In genomic region chr5:55027589-55027988, GRCh38 we compare ENCODE assay signal across 23 cellular contexts. TPM values are rescaled to one million over a fixed set of nuclear protein-coding genes. Genes with fewer than 3 reads are reported as not detected.
A peak's percentile ranks its signal among the peaks of the same experiment; 100 is the strongest.
DNase-seq lines count a peak whose midpoint lies in the region; ATAC-seq and TF ChIP-seq lines count a peak whose summit lies in the region.
"Had no signal": no experiment of that assay in that cellular context is flagged by ENCODE, and none has a peak within 500 bp of the region (broad histone marks: within the 10 kb centered on the region; RNA-seq: fewer than 3 reads in every experiment).

No MANE protein-coding gene starts in this region.

- intact Hi-C loops in mammary epithelial cell (cut with micrococcal nuclease) = no loop called here
- intact Hi-C loops in posterior cingulate gyrus (cut with DNase I) = no loop called here

- peaks cover 82% of the 10 kb centered on the region for H3K4me1 Mint-ChIP-seq in activated CD4-positive, alpha-beta T cell treated with anti-CD3 and anti-CD28 coated beads, Interleukin-2, amount 10 ng/mL, durations not matched to agents 7 days and 5 days
- peaks cover 65 to 91% of the 10 kb centered on the region in 2 donors for H3K4me1 Mint-ChIP-seq in immature natural killer cell

- in situ Hi-C loops in mammary epithelial cell (cut with MboI; ENCODE audit: low sequenced_read_pairs in 2 of 2) = no loop called here

- no peak overlapping the region for H3K9ac ChIP-seq in mammary epithelial cell (ENCODE audit: insufficient read depth, low read length)

- H3K4me2 ChIP-seq in mammary epithelial cell (ENCODE audit: insufficient read depth, low read depth, low read length) = no peak overlapping the region
- H3K4me2 ChIP-seq: smooth muscle cell had no signal

- H3K4me3 Mint-ChIP-seq in activated CD4-positive, alpha-beta T cell treated with anti-CD3 and anti-CD28 coated beads, Interleukin-2, amount 10 ng/mL, durations not matched to agents 7 days and 5 days = peak overlapping the region; percentile 43
- peak overlapping the region; percentile 14 to 77 (median 51) for H3K4me3 Mint-ChIP-seq in immature natural killer cell

- H2AFZ ChIP-seq in mammary epithelial cell (ENCODE audit: low read depth, low read length) = no peak overlapping the region

- POLR2A ChIA-PET in activated CD4-positive, alpha-beta T cell treated with anti-CD3 and anti-CD28 coated beads, Interleukin-2, amount 10 ng/mL, durations not matched to agents 7 days and 5 days (lab: Charles Lee) = interaction anchor here (0.5 kb wide), 1 partner anchor 33 kb away, joined by 3 read pairs; no protein-coding TSS in a partner anchor

- no peak for TF ChIP-seq CTCF in mammary epithelial cell (conservative IDR thresholded peaks at IDR 0.05 in 1 of 2, IDR thresholded peaks at IDR 0.05 in 1 of 2; ENCODE audit: extremely low read depth in 1 of 2, insufficient read depth in 1 of 2, low read depth in 1 of 2, low read length in 2 of 2)

- 87% methylated on average over 3 of the region's 3 CpGs for WGBS in mammary epithelial cell (ENCODE audit: low coverage, missing lambda C conversion rate)

- H3K27me3 Mint-ChIP-seq in activated CD4-positive, alpha-beta T cell treated with anti-CD3 and anti-CD28 coated beads, Interleukin-2, amount 10 ng/mL, durations not matched to agents 7 days and 5 days = no peaks in the 10 kb centered on the region
- H3K27me3 Mint-ChIP-seq in immature natural killer cell (ENCODE audit: low read depth in 3 of 3) = peaks cover 0 to 2% (median 0%) of the 10 kb centered on the region in 3 donors

- dilution Hi-C loops in mammary epithelial cell (cut with HindIII; ENCODE audit: low sequenced_read_pairs) = no loop called here

- no peak overlapping the region for H3K27ac ChIP-seq in mammary epithelial cell (ENCODE audit: insufficient read depth, low read depth, low read length)
- H3K27ac ChIP-seq: prostate gland had no signal

- H3K79me2 ChIP-seq in mammary epithelial cell (ENCODE audit: insufficient read depth, low read length) = no peaks in the 10 kb centered on the region

- H3K4me3 ChIP-seq in Jurkat, Clone E6-1 (ENCODE audit: low read length) = no peak overlapping the region
- H3K4me3 ChIP-seq in mammary epithelial cell (replicated peaks in 1 of 3; ENCODE audit: insufficient read depth in 1 of 3, low read depth in 2 of 3, low read length in 3 of 3) = no peak overlapping the region
- H3K4me3 ChIP-seq: prostate gland, smooth muscle cell had no signal

- no peaks in the 10 kb centered on the region for H3K36me3 ChIP-seq in mammary epithelial cell (ENCODE audit: insufficient read depth, low read length)
- H3K36me3 ChIP-seq: prostate gland had no signal

- no TSS peak for BruUV-seq in mammary epithelial cell (replicated peaks; lab: Mats Ljungman, UMichigan)

- DNase-seq in SKM-1 treated with dmso at 0.1 percent for 144 hours (lab: John Stamatoyannopoulos, UW; ENCODE audit: unreplicated experiment) (peak; percentile 17), SKM-1 (lab: John Stamatoyannopoulos, UW; ENCODE audit: unreplicated experiment) (no peak), immature natural killer cell (peak in 1 of 3 donors; percentile 19), mammary epithelial cell (no peak), posterior cingulate gyrus (no peak)
- peak; percentile 83 for DNase-seq in Jurkat, Clone E6-1 (ENCODE audit: low read depth, low spot score)
- DNase-seq in activated CD4-positive, alpha-beta T cell treated with anti-CD3 and anti-CD28 coated beads, Interleukin-2, amount 10 ng/mL, durations not matched to agents 7 days and 5 days = peak; percentile 69
- DNase-seq: 8988T, amygdala, DMS53, NCI-H146, NCI-H345 had no signal

- H3K27me3 ChIP-seq in mammary epithelial cell (ENCODE audit: insufficient read depth, low read length) = peaks cover 7% of the 10 kb centered on the region

- no peak for ATAC-seq in GM19397 (IDR thresholded peaks at IDR 0.05; ENCODE audit: unreplicated experiment)
- ATAC-seq: HCT116 had no signal

- H3K27ac Mint-ChIP-seq in activated CD4-positive, alpha-beta T cell treated with anti-CD3 and anti-CD28 coated beads, Interleukin-2, amount 10 ng/mL, durations not matched to agents 7 days and 5 days = peak overlapping the region; percentile 82
- peak overlapping the region in 5 of 6 donors; percentile 13 to 68 (median 48) for H3K27ac Mint-ChIP-seq in immature natural killer cell

- H3K9me3 Mint-ChIP-seq in activated CD4-positive, alpha-beta T cell treated with anti-CD3 and anti-CD28 coated beads, Interleukin-2, amount 10 ng/mL, durations not matched to agents 7 days and 5 days = peaks cover 38% of the 10 kb centered on the region
- peaks cover 0 to 2% (median 0%) of the 10 kb centered on the region in 6 donors for H3K9me3 Mint-ChIP-seq in immature natural killer cell

- H3K4me1 ChIP-seq in mammary epithelial cell (ENCODE audit: insufficient read depth, low read length) = no peaks in the 10 kb centered on the region
- H3K4me1 ChIP-seq: prostate gland had no signal

- peaks cover 68% of the 10 kb centered on the region for H3K36me3 Mint-ChIP-seq in activated CD4-positive, alpha-beta T cell treated with anti-CD3 and anti-CD28 coated beads, Interleukin-2, amount 10 ng/mL, durations not matched to agents 7 days and 5 days (ENCODE audit: low read depth)
- peaks cover 27 to 51% (median 38%) of the 10 kb centered on the region in 3 donors for H3K36me3 Mint-ChIP-seq in immature natural killer cell

- H4K20me1 ChIP-seq in mammary epithelial cell (ENCODE audit: insufficient read depth, low read length) = no peaks in the 10 kb centered on the region

- CTCF ChIA-PET in activated CD4-positive, alpha-beta T cell treated with anti-CD3 and anti-CD28 coated beads, Interleukin-2, amount 10 ng/mL, durations not matched to agents 7 days and 5 days (lab: Charles Lee) = interaction anchor here (1.3 to 1.9 kb wide), 2 partner anchors 10 to 18 kb away, joined by 3 to 8 read pairs; no protein-coding TSS in a partner anchor
- CTCF ChIA-PET in mammary epithelial cell (lab: Charles Lee; ENCODE audit: low non-redundant PET) = no interaction called here

- H3K9me3 ChIP-seq in mammary epithelial cell (replicated peaks; ENCODE audit: insufficient read depth, low read length) = no peaks in the 10 kb centered on the region
- H3K9me3 ChIP-seq: prostate gland had no signal

RNA-seq across cellular contexts. Expression of gene GZMK, which starts 3.5 kb away (rescaled TPM):
- not detected for polyA plus RNA-seq in Jurkat, Clone E6-1 (2012; ENCODE audit: insufficient read depth, insufficient read length)
- total RNA-seq in activated CD4-positive, alpha-beta T cell treated with anti-CD3 and anti-CD28 coated beads, Interleukin-2, amount 10 ng/mL, durations not matched to agents 7 days and 5 days = under 1 TPM in 1 of 2 experiments, not detected in 1; 0.27 TPM
- polyA plus RNA-seq in immature natural killer cell = 100 to 1,000 TPM; 175 to 260 (median 257) TPM
- not detected for total RNA-seq in mammary epithelial cell
- polyA plus RNA-seq in mammary epithelial cell = not detected
- not detected for polyA minus RNA-seq in mammary epithelial cell
- total RNA-seq: cerebellum, myocyte, SK-MEL-5, smooth muscle cell had no signal
- polyA plus RNA-seq: BJ, smooth muscle cell had no signal

RNA-seq across cellular contexts. Expression of gene ESM1, which starts 42.2 kb away (rescaled TPM):
- polyA plus RNA-seq in Jurkat, Clone E6-1 (2012; ENCODE audit: insufficient read depth, insufficient read length) = not detected
- not detected for total RNA-seq in activated CD4-positive, alpha-beta T cell treated with anti-CD3 and anti-CD28 coated beads, Interleukin-2, amount 10 ng/mL, durations not matched to agents 7 days and 5 days
- polyA plus RNA-seq in immature natural killer cell (under 1 TPM in 2 of 3 donors, not detected in 1; 0.74 to 0.96 TPM), mammary epithelial cell (not detected)
- total RNA-seq in mammary epithelial cell = under 1 TPM in 1 of 2 donors, not detected in 1; 0.33 TPM
- not detected for polyA minus RNA-seq in mammary epithelial cell
- total RNA-seq: activated CD8-positive, alpha-beta memory T cell treated with anti-CD3 and anti-CD28 coated beads for 36 hours; lower leg skin; myocyte; prostate gland; SK-MEL-5; smooth muscle cell; ureter had no signal
- polyA plus RNA-seq: smooth muscle cell had no signal

Comparison
In these comparisons a context has a peak if more than half of its experiments do, and no peak if none do; other contexts are left out.
1. DNase-seq: peak in SKM-1 treated with dmso at 0.1 percent for 144 hours (single experiment), Jurkat, Clone E6-1 (single experiment) and activated CD4-positive, alpha-beta T cell treated with anti-CD3 and anti-CD28 coated beads, Interleukin-2, amount 10 ng/mL, durations not matched to agents 7 days and 5 days (single experiment); none in SKM-1 (single experiment), mammary epithelial cell (single experiment) and posterior cingulate gyrus (0 of 10).